ENCODE assay signal across 21 cellular contexts in genomic region chr5:159463590-159464321, GRCh38.
DNase-seq lines count a peak whose midpoint lies in the region; ATAC-seq, FAIRE-seq and TF ChIP-seq lines count a peak whose summit lies in the region.
"Had no signal": no experiment of that assay in that cellular context is flagged by ENCODE, and none has a peak within 500 bp of the region (broad histone marks: within the 10 kb centered on the region; RNA-seq: fewer than 3 reads in every experiment).

No MANE protein-coding gene starts in this region.

- no peak overlapping the region for H3K4me2 ChIP-seq in MM.1S (ENCODE audit: low read depth, low read length)
- H3K4me2 ChIP-seq: neural progenitor cell had no signal

- no peaks in the 10 kb centered on the region for H3K9me3 ChIP-seq in MM.1S (replicated peaks; ENCODE audit: insufficient read depth, low read length)
- H3K9me3 ChIP-seq: ascending aorta, sigmoid colon, upper lobe of left lung had no signal

- H3K79me2 ChIP-seq in MM.1S (ENCODE audit: low read length) = no peaks in the 10 kb centered on the region

- DNase-seq in H4 (ENCODE audit: low spot score) (peak; percentile 18), RCC 7860 (ENCODE audit: low spot score) (peak; percentile 62), fibroblast of peridontal ligament (ENCODE audit: extremely low read depth) (peak; percentile 31), type B pancreatic cell (ENCODE audit: extremely low spot score, unreplicated experiment) (no peak), MM.1S (no peak)
- DNase-seq: activated CD8-positive, alpha-beta T cell treated with anti-CD3 and anti-CD28 coated beads, Interleukin-2, amount 10 ng/mL, durations not matched to agents 7 days and 5 days; effector CD4-positive, alpha-beta T cell; H9; NCI-H1694 treated with DMSO at 0.1 percent for 48 hours; NCI-H526; SHP77 treated with DMSO at 0.1 percent for 48 hours; sigmoid colon; upper lobe of left lung had no signal

- peak overlapping the region; percentile 15 for H3K27ac Mint-ChIP-seq in type B pancreatic cell
- H3K27ac Mint-ChIP-seq: activated CD8-positive, alpha-beta T cell treated with anti-CD3 and anti-CD28 coated beads, Interleukin-2, amount 10 ng/mL, durations not matched to agents 7 days and 5 days; activated T-helper 2 cell treated with anti-CD3 and anti-CD28 coated beads, Interferon-gamma antibody, Interleukin-2, Interleukin-4, amounts not matched to agents 10 μg/mL and 5 μg/mL and 100 μg/mL, durations not matched to agents 14 hours and 24 hours and 36 hours; H9; memory B cell; stimulated activated effector memory CD8-positive, alpha-beta T cell treated with anti-CD3 and anti-CD28 coated beads, Interleukin-12 subunit alpha, Interleukin-12 subunit beta, amount 100 ng/mL, for 72 hours had no signal

- no peak overlapping the region for H3K4me3 Mint-ChIP-seq in type B pancreatic cell
- H3K4me3 Mint-ChIP-seq: activated CD8-positive, alpha-beta T cell treated with anti-CD3 and anti-CD28 coated beads, Interleukin-2, amount 10 ng/mL, durations not matched to agents 7 days and 5 days; H9; memory B cell; neural progenitor cell; stimulated activated effector memory CD8-positive, alpha-beta T cell treated with anti-CD3 and anti-CD28 coated beads, Interleukin-12 subunit alpha, Interleukin-12 subunit beta, amount 100 ng/mL, for 72 hours had no signal

- no peaks in the 10 kb centered on the region for H3K27me3 ChIP-seq in MM.1S (replicated peaks; ENCODE audit: insufficient read depth, low read length)
- H3K27me3 ChIP-seq: ascending aorta, neural progenitor cell, sigmoid colon, upper lobe of left lung had no signal

- no peaks in the 10 kb centered on the region for H3K36me3 ChIP-seq in MM.1S (replicated peaks; ENCODE audit: insufficient read depth, low read length)
- H3K36me3 ChIP-seq: ascending aorta, neural progenitor cell, sigmoid colon, upper lobe of left lung had no signal

- H3K27me3 Mint-ChIP-seq in type B pancreatic cell = no peaks in the 10 kb centered on the region
- H3K27me3 Mint-ChIP-seq: memory B cell had no signal

- H3K9ac ChIP-seq in MM.1S (ENCODE audit: low read length) = no peak overlapping the region
- H3K9ac ChIP-seq: neural progenitor cell had no signal

- no peaks in the 10 kb centered on the region for H3K36me3 Mint-ChIP-seq in type B pancreatic cell
- H3K36me3 Mint-ChIP-seq: memory B cell, neural progenitor cell had no signal

- no peaks in the 10 kb centered on the region for H3F3A ChIP-seq in MM.1S (ENCODE audit: insufficient read depth, low read length)

- no peak for ATAC-seq in HG02642 (IDR thresholded peaks at IDR 0.05; ENCODE audit: poor library complexity, unreplicated experiment)
- ATAC-seq in GM21423 (IDR thresholded peaks at IDR 0.05; ENCODE audit: unreplicated experiment) = no peak
- ATAC-seq: activated CD8-positive, alpha-beta T cell treated with anti-CD3 and anti-CD28 coated beads, Interleukin-2, amount 10 ng/mL, durations not matched to agents 7 days and 5 days; stimulated activated effector memory CD8-positive, alpha-beta T cell treated with anti-CD3 and anti-CD28 coated beads, Interleukin-12 subunit alpha, Interleukin-12 subunit beta, amount 100 ng/mL, for 72 hours had no signal

- no peak overlapping the region for H2AFZ ChIP-seq in MM.1S (ENCODE audit: low read length)
- H2AFZ ChIP-seq: neural progenitor cell had no signal

- H3K27ac ChIP-seq in MM.1S (ENCODE audit: low read length) = no peak overlapping the region
- H3K27ac ChIP-seq: neural progenitor cell, sigmoid colon, upper lobe of left lung had no signal

- peaks cover 17% of the 10 kb centered on the region for H3K4me1 ChIP-seq in MM.1S (ENCODE audit: low read length)

- no peak overlapping the region for H3K4me3 ChIP-seq in MM.1S (ENCODE audit: low read length)
- H3K4me3 ChIP-seq: ascending aorta, neural progenitor cell, sigmoid colon, upper lobe of left lung had no signal

- H4K20me1 ChIP-seq in MM.1S (ENCODE audit: insufficient read depth, low read length) = no peaks in the 10 kb centered on the region

- peak; percentile 45 for FAIRE-seq in RCC 7860 (lab: Jason Lieb, UNC)
- FAIRE-seq: TTC549 had no signal

- peaks cover 35% of the 10 kb centered on the region for H3K4me1 Mint-ChIP-seq in type B pancreatic cell (ENCODE audit: unreplicated experiment)
- H3K4me1 Mint-ChIP-seq: H9 had no signal

- TF ChIP-seq CTCF in type B pancreatic cell (conservative IDR thresholded peaks at IDR 0.05) (no peak), MM.1S (IDR thresholded peaks at IDR 0.05; ENCODE audit: low read length) (no peak)

- H3K9me2 ChIP-seq in MM.1S (replicated peaks; ENCODE audit: insufficient read depth, low read length) = no peaks in the 10 kb centered on the region

- no peaks in the 10 kb centered on the region for H3K9me3 Mint-ChIP-seq in type B pancreatic cell
- H3K9me3 Mint-ChIP-seq: activated T-helper 2 cell treated with anti-CD3 and anti-CD28 coated beads, Interferon-gamma antibody, Interleukin-2, Interleukin-4, amounts not matched to agents 10 μg/mL and 5 μg/mL and 100 μg/mL, durations not matched to agents 14 hours and 24 hours and 36 hours; H9; memory B cell; neural progenitor cell; stimulated activated effector memory CD8-positive, alpha-beta T cell treated with anti-CD3 and anti-CD28 coated beads, Interleukin-12 subunit alpha, Interleukin-12 subunit beta, amount 100 ng/mL, for 72 hours had no signal

Comparison
In these comparisons a context has a peak if more than half of its experiments do, and no peak if none do; other contexts are left out.
1. DNase-seq: peak in H4 (single experiment), RCC 7860 (single experiment) and fibroblast of peridontal ligament (single experiment); none in type B pancreatic cell (single experiment) and MM.1S (single experiment).